In the genomic region with DNA sequence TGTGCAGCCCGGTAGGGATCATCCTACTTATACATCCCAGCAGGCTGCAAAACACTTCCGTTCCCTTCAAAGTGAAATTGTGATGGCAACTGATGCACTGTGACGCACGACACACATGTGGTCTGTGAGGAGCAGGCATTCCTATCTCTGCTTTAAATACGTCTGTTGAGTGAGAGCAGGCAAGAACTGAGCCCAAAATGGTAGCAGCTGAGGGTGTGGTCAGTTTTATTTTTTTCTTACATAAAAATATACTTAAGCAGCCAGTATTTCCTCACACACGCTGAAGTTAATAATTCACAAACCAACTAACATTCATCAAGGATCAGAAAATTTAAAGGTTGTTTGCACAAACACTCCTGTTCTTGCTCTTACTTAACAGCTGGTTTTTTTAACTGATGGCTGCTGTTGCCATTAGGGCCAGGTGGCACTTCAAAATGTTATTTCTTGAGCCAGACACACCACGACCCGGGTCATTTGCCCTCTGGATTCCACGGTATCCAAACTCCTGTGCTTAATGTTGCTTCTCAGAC, we compare ENCODE assay signal across 16 cellular contexts. TPM values are rescaled to one million over a fixed set of nuclear protein-coding genes. Genes with fewer than 3 reads are reported as not detected.
DNase-seq lines count a peak whose midpoint lies in the region; ATAC-seq, FAIRE-seq and TF ChIP-seq lines count a peak whose summit lies in the region.
"Had no signal": no experiment of that assay in that cellular context is flagged by ENCODE, and none has a peak within 500 bp of the region (broad histone marks: within the 10 kb centered on the region; RNA-seq: fewer than 3 reads in every experiment).

No MANE protein-coding gene starts in this region.

- H3K4me1 ChIP-seq in HepG2 (ENCODE audit: insufficient read depth, low read length) (peaks cover 96% of the 10 kb centered on the region), stomach (peaks cover 93 to 100% (median 99%) of the 10 kb centered on the region in 4 donors)

- in situ Hi-C loops in HepG2 (cut with HindIII; ENCODE audit: extremely low pct_ligation_motif_present, low pct_unique_long_range_greater_than_20kb), result no loop called here

- DNase-seq in NCI-H748 (lab: John Stamatoyannopoulos, UW; ENCODE audit: unreplicated experiment) (peak; percentile 33), NCI-H748 treated with DMSO at 0.1 percent for 48 hours (lab: John Stamatoyannopoulos, UW) (no peak), SK-N-DZ (ENCODE audit: low spot score) (peak; percentile 17), HepG2 (ENCODE audit: low spot score) (peak; percentile 58), stomach (no peak), SW 1271 (lab: John Stamatoyannopoulos, UW) (no peak)
- DNase-seq: ACHN; activated CD4-positive, CD25-positive, alpha-beta regulatory T cell; activated naive CD4-positive, alpha-beta T cell treated with anti-CD3 and anti-CD28 coated beads for 36 hours; kidney glomerular epithelial cell; NCI-H2171 treated with DMSO at 0.1 percent for 48 hours; PC-3; stimulated activated naive CD4-positive, alpha-beta T cell treated with Interleukin-2 at 50 U/mL for 16 hours; T-helper 1 cell had no signal

- WGBS in HepG2 (ENCODE audit: low lambda C conversion rate), result 48% methylated on average over 9 of the region's 9 CpGs
- 34 to 57% (median 41%) methylated on average over 9 of the region's 9 CpGs for WGBS in stomach, 5 donors

- peaks cover 85% of the 10 kb centered on the region for H3K79me2 ChIP-seq in HepG2 (ENCODE audit: insufficient read depth, low read length)

- no peaks in the 10 kb centered on the region for H3K27me3 ChIP-seq in HepG2 (ENCODE audit: control insufficient read depth in 1 of 2, insufficient read depth in 2 of 2, low read length in 2 of 2)
- no peaks in the 10 kb centered on the region for H3K27me3 ChIP-seq in stomach

- CTCF ChIA-PET in HepG2 (lab: Yijun Ruan, JAX; ENCODE audit: low intra/inter-chr PET ratio, low total read pairs), result no interaction called here

- ATAC-seq in HepG2 (no peak), HG03108 (IDR thresholded peaks at IDR 0.05; ENCODE audit: unreplicated experiment) (no peak), SK-N-SH treated with all-trans-retinoic acid at 6 μM for 48 hours (no peak)
- ATAC-seq: PC-3 had no signal

- 0 out of 4 replicates have a peak, but pooled peaks of 1 of the 2 experiments have one; percentile 32 for TF ChIP-seq EP300 in HepG2 (IDR thresholded peaks at IDR 0.05; ENCODE audit: low read depth in 2 of 2, low read length in 2 of 2)
- no peak for TF ChIP-seq EP300 in HepG2 (CRISPR knock-in tag; IDR thresholded peaks at IDR 0.05; ENCODE audit: borderline replicate concordance)
- peak; percentile 55 for TF ChIP-seq EP300 in stomach (IDR thresholded peaks at IDR 0.05)

- TF ChIP-seq RAD21 in HepG2 (CRISPR knock-in tag; IDR thresholded peaks at IDR 0.05), result no peak

- peak overlapping the region; percentile 56 for H3K9ac ChIP-seq in HepG2 (ENCODE audit: insufficient read depth, low read depth, low read length)

- peak; percentile 18 for FAIRE-seq in HepG2 (lab: Jason Lieb, UNC)

- 0 out of 6 replicates have a peak overlapping the region, but pooled peaks of 1 of the 3 experiments have one; percentile 13 for H3K4me3 ChIP-seq in HepG2 (replicated peaks in 1 of 3; ENCODE audit: insufficient read depth in 1 of 3, low read depth in 2 of 3, low read length in 3 of 3)
- no peak overlapping the region for H3K4me3 ChIP-seq in stomach

- H3K36me3 ChIP-seq in HepG2 (replicated peaks in 1 of 2; ENCODE audit: control insufficient read depth in 1 of 2, insufficient read depth in 2 of 2, low read length in 2 of 2) (no peaks in the 10 kb centered on the region), stomach (no peaks in the 10 kb centered on the region)

- peak overlapping the region; percentile 43 for H3K4me2 ChIP-seq in HepG2 (ENCODE audit: low read depth, low read length)

- no peak overlapping the region for H2AFZ ChIP-seq in HepG2 (ENCODE audit: low read length)

- TF ChIP-seq CTCF in HepG2 (CRISPR knock-in tag; IDR thresholded peaks at IDR 0.05) (no peak), stomach (IDR thresholded peaks at IDR 0.05) (no peak)

- H3K27ac ChIP-seq in HepG2 (ENCODE audit: extremely low read length, insufficient read depth, low read length), result peak overlapping the region; percentile 99
- peak overlapping the region; percentile 56 to 96 (median 73) for H3K27ac ChIP-seq in stomach

- BruUV-seq in HepG2 (replicated peaks; lab: Mats Ljungman, UMichigan), result no TSS peak

- no peaks in the 10 kb centered on the region for H3K9me3 ChIP-seq in HepG2 (ENCODE audit: low read length)
- no peaks in the 10 kb centered on the region for H3K9me3 ChIP-seq in stomach

- H4K20me1 ChIP-seq in HepG2 (ENCODE audit: insufficient read depth, low read length), result no peaks in the 10 kb centered on the region

- POLR2A ChIA-PET in HepG2 (lab: Yijun Ruan, JAX), result interaction anchor here (0.9 to 7.6 kb wide), 3 partner anchors 9 to 15 kb away, joined by 3 to 115 read pairs (median 4); no protein-coding TSS in a partner anchor

- intact Hi-C loops in HepG2 (cut with micrococcal nuclease; ENCODE audit: unreplicated experiment), result no loop called here
- intact Hi-C loops in stomach (cut with DNase I; ENCODE audit: low total_unique reads), result no loop called here

- TF ChIP-seq POLR2A in HepG2 (IDR thresholded peaks at IDR 0.05; ENCODE audit: insufficient read depth in 1 of 2, low read depth in 2 of 2, low read length in 2 of 2) (no peak), stomach (IDR thresholded peaks at IDR 0.05) (no peak)

TF ChIP-seq in HepG2, 621 proteins besides CTCF, POLR2A, EP300 and RAD21 (continues in another document):
- TF ChIP-seq SP5 (CRISPR knock-in tag; IDR thresholded peaks at IDR 0.05; ENCODE audit: borderline replicate concordance, low read depth) (no peak), ATAD3A (CRISPR knock-in tag; IDR thresholded peaks at IDR 0.05) (no peak), CAMTA2 (CRISPR knock-in tag; IDR thresholded peaks at IDR 0.05; ENCODE audit: borderline replicate concordance) (no peak), KAT7 (CRISPR knock-in tag; IDR thresholded peaks at IDR 0.05; ENCODE audit: borderline replicate concordance) (no peak), TBX2 (CRISPR knock-in tag; IDR thresholded peaks at IDR 0.05; ENCODE audit: borderline replicate concordance) (peak; percentile 26; the same call in 1 of the 2 replicates), SMYD3 (CRISPR knock-in tag; IDR thresholded peaks at IDR 0.05) (0 out of 2 replicates have a peak, but pooled peaks have one; percentile 29), ZNF432 (CRISPR knock-in tag; IDR thresholded peaks at IDR 0.05; ENCODE audit: borderline replicate concordance) (no peak)

TF ChIP-seq in SK-N-SH treated with all-trans-retinoic acid at 6 μM for 48 hours, 23 proteins besides CTCF, POLR2A, EP300 and RAD21 (continues in another document):
- TF ChIP-seq SNAI2 (CRISPR knock-in tag; IDR thresholded peaks at IDR 0.05), result no peak
- TF ChIP-seq ZNF8 (CRISPR knock-in tag; IDR thresholded peaks at IDR 0.05), result no peak
- no peak for TF ChIP-seq TCF4 (CRISPR knock-in tag; IDR thresholded peaks at IDR 0.05; ENCODE audit: borderline replicate concordance)
- no peak for TF ChIP-seq ZNF565 (CRISPR knock-in tag; conservative IDR thresholded peaks at IDR 0.05; ENCODE audit: low read depth)
- no peak for TF ChIP-seq OSR1 (CRISPR knock-in tag; IDR thresholded peaks at IDR 0.05)
- no peak for TF ChIP-seq ISL1 (CRISPR knock-in tag; IDR thresholded peaks at IDR 0.05)
- TF ChIP-seq, protein P1, sequence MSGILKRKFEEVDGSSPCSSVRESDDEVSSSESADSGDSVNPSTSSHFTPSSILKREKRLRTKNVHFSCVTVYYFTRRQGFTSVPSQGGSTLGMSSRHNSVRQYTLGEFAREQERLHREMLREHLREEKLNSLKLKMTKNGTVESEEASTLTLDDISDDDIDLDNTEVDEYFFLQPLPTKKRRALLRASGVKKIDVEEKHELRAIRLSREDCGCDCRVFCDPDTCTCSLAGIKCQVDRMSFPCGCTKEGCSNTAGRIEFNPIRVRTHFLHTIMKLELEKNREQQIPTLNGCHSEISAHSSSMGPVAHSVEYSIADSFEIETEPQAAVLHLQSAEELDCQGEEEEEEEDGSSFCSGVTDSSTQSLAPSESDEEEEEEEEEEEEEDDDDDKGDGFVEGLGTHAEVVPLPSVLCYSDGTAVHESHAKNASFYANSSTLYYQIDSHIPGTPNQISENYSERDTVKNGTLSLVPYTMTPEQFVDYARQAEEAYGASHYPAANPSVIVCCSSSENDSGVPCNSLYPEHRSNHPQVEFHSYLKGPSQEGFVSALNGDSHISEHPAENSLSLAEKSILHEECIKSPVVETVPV (CRISPR knock-in tag; IDR thresholded peaks at IDR 0.05), result no peak
- TF ChIP-seq ZFP30 (CRISPR knock-in tag; IDR thresholded peaks at IDR 0.05), result no peak
- no peak for TF ChIP-seq GLIS3 (CRISPR knock-in tag; IDR thresholded peaks at IDR 0.05)
- no peak for TF ChIP-seq ZFP3 (CRISPR knock-in tag; IDR thresholded peaks at IDR 0.05)
- no peak for TF ChIP-seq PPARA (CRISPR knock-in tag; IDR thresholded peaks at IDR 0.05; ENCODE audit: borderline replicate concordance)

RNA-seq across cellular contexts. Expression of a gene that starts 23.9 kb away (rescaled TPM):
- 1.8 and 8.6 TPM in 2 replicates for polyA plus RNA-seq in SK-N-DZ (2014; cell fraction: cytosol; rRNA removed)
- 2.1 and 3.5 TPM in 2 replicates for polyA plus RNA-seq in SK-N-DZ (2014; cell fraction: nucleus; rRNA removed)
- total RNA-seq in HepG2 (2016; rRNA removed; fragmentation: Illumina TruSeq; extraction: Trizol) (16.3 and 24.8 TPM in 2 replicates), stomach (100 to 1,000 TPM in 3 of 5 donors, 10 to 100 TPM in 2; 85.8 to 278 (median 101) TPM)
- total RNA-seq in HepG2 (2016; cell fraction: cytosol; rRNA removed; fragmentation: Illumina TruSeq; extraction: Trizol; ENCODE audit: low read depth), result 24.3 and 29.3 TPM in 2 replicates
- total RNA-seq in HepG2 (2016; cell fraction: insoluble cytoplasmic fraction; rRNA removed; fragmentation: Illumina TruSeq; extraction: Trizol), result 14.1 and 27.5 TPM in 2 replicates
- 13.9 and 14.8 TPM in 2 replicates for total RNA-seq in HepG2 (2016; cell fraction: membrane; rRNA removed; fragmentation: Illumina TruSeq; extraction: Trizol)
- total RNA-seq in HepG2 (2016; cell fraction: nucleus; rRNA removed; fragmentation: Illumina TruSeq; extraction: Trizol), result 30.1 and 36.3 TPM in 2 replicates
- polyA plus RNA-seq in HepG2 (2011; rRNA removed) (17.8 and 23.5 TPM in 2 replicates), stomach (10 to 100 TPM; 20.2 to 31.5 (median 21.2) TPM)
- polyA plus RNA-seq in HepG2 (2011; cell fraction: cytosol; rRNA removed), result 15.1 TPM in 2 replicates
- polyA plus RNA-seq in HepG2 (2011; cell fraction: nucleus; rRNA removed), result 38.4 and 48.0 TPM in 2 replicates
- 18.0 and 20.2 TPM in 2 replicates for polyA plus RNA-seq in HepG2 (2012)
- 0.89 and 1.1 TPM in 2 replicates for polyA plus RNA-seq in HepG2 (2016; cell fraction: cytosol; fragmentation: Illumina TruSeq; extraction: Trizol; ENCODE audit: low read depth)
- polyA plus RNA-seq in HepG2 (2016; cell fraction: insoluble cytoplasmic fraction; fragmentation: Illumina TruSeq; extraction: Trizol; ENCODE audit: low read depth), result 10.0 and 13.0 TPM in 2 replicates
- polyA plus RNA-seq in HepG2 (2016; cell fraction: membrane; fragmentation: Illumina TruSeq; extraction: Trizol; ENCODE audit: low read depth), result 3.6 and 4.4 TPM in 2 replicates
- 39.1 and 41.4 TPM in 2 replicates for polyA plus RNA-seq in HepG2 (2016; cell fraction: nucleus; fragmentation: Illumina TruSeq; extraction: Trizol; ENCODE audit: insufficient read depth, low read depth)
- polyA minus RNA-seq in HepG2 (2011; rRNA and poly(A)+ RNA removed; ENCODE audit: low replicate concordance), result 0.94 and 60.0 TPM in 2 replicates
- 12.2 and 17.4 TPM in 2 replicates for polyA minus RNA-seq in HepG2 (2011; cell fraction: cytosol; rRNA and poly(A)+ RNA removed)
- 26.6 and 27.2 TPM in 2 replicates for polyA minus RNA-seq in HepG2 (2011; cell fraction: nucleus; rRNA and poly(A)+ RNA removed)

Comparison
In these comparisons a context has a peak if more than half of its experiments do, and no peak if none do; other contexts are left out.
1. DNase-seq: peak in NCI-H748 (single experiment), SK-N-DZ (single experiment) and HepG2 (single experiment); none in NCI-H748 treated with DMSO at 0.1 percent for 48 hours (single experiment), stomach (single experiment) and SW 1271 (0 of 2).